ENCODE assay signal across 1 cellular context in genomic region chr11:64074239-64074638, GRCh38.
TF ChIP-seq lines count a peak whose summit lies in the region.

No MANE protein-coding gene starts in this region.

TF ChIP-seq in GM23338, 12 proteins besides CTCF, POLR2A, EP300 and RAD21 (continued from another document):
- TF ChIP-seq ZNF462 (CRISPR knock-in tag; IDR thresholded peaks at IDR 0.05) (no peak), EZH2 (IDR thresholded peaks at IDR 0.05; ENCODE audit: low read depth, unreplicated experiment) (no peak), ZNF331 (CRISPR knock-in tag; IDR thresholded peaks at IDR 0.05; ENCODE audit: low read depth) (no peak)
